Comparison of ENCODE assay signal across 1 cellular context in genomic region chr4:56226579-56226978, GRCh38.
TF ChIP-seq lines count a peak whose summit lies in the region.

No MANE protein-coding gene starts in this region.

TF ChIP-seq in H1, 55 proteins besides CTCF, POLR2A, EP300 and RAD21:
- TF ChIP-seq RFX5 (IDR thresholded peaks at IDR 0.05; ENCODE audit: borderline replicate concordance, low read depth, low read length) (no peak), TBP (IDR thresholded peaks at IDR 0.05; ENCODE audit: low read depth, low read length) (no peak), POU5F1 (IDR thresholded peaks at IDR 0.05; ENCODE audit: low read depth, low read length) (no peak), CHD2 (IDR thresholded peaks at IDR 0.05; ENCODE audit: low read length) (no peak), SAP30 (IDR thresholded peaks at IDR 0.05; ENCODE audit: insufficient read depth, insufficient replicate concordance, low read length) (no peak), ASH2L (IDR thresholded peaks at IDR 0.05; ENCODE audit: low read length) (no peak), NANOG (IDR thresholded peaks at IDR 0.05; ENCODE audit: insufficient read depth, low read depth, low read length, poor library complexity, severe bottlenecking) (peak; percentile 48), YY1 (IDR thresholded peaks at IDR 0.05; ENCODE audit: low read depth, low read length) (peak; percentile 64), SIX5 (IDR thresholded peaks at IDR 0.05; ENCODE audit: low read depth, low read length) (0 out of 2 replicates have a peak, but pooled peaks have one; percentile 10), SUZ12 (IDR thresholded peaks at IDR 0.05; ENCODE audit: low read length) (no peak), BACH1 (IDR thresholded peaks at IDR 0.05; ENCODE audit: low read length) (no peak), E2F6 (IDR thresholded peaks at IDR 0.05) (peak; percentile 97), POLR2AphosphoS5 (IDR thresholded peaks at IDR 0.05; ENCODE audit: low read depth, low read length) (no peak), BCL11A (IDR thresholded peaks at IDR 0.05; ENCODE audit: low read depth in 2 of 2, low read length in 2 of 2) (no peak), CHD7 (IDR thresholded peaks at IDR 0.05; ENCODE audit: insufficient replicate concordance, low read length) (no peak), CBX5 (IDR thresholded peaks at IDR 0.05; ENCODE audit: low read depth, low read length) (no peak), KDM1A (IDR thresholded peaks at IDR 0.05; ENCODE audit: borderline replicate concordance, low read length) (no peak), SP1 (IDR thresholded peaks at IDR 0.05; ENCODE audit: low read depth, low read length) (0 out of 2 replicates have a peak, but pooled peaks have one; percentile 25), RBBP5 (IDR thresholded peaks at IDR 0.05; ENCODE audit: borderline replicate concordance, low read depth, low read length) (no peak), FOSL1 (IDR thresholded peaks at IDR 0.05; ENCODE audit: insufficient read depth, low read depth, low read length) (no peak), JUND (IDR thresholded peaks at IDR 0.05; ENCODE audit: low read length) (peak; percentile 65; the same call in 1 of the 2 replicates)
- TF ChIP-seq, protein P1, sequence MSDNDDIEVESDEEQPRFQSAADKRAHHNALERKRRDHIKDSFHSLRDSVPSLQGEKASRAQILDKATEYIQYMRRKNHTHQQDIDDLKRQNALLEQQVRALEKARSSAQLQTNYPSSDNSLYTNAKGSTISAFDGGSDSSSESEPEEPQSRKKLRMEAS (IDR thresholded peaks at IDR 0.05) = peak; percentile 84
